Comparison of ENCODE assay signal across 11 cellular contexts in genomic region chr2:120005834-120006521, GRCh38. TPM values are rescaled to one million over a fixed set of nuclear protein-coding genes. Genes with fewer than 3 reads are reported as not detected.
DNase-seq lines count a peak whose midpoint lies in the region; ATAC-seq, FAIRE-seq and TF ChIP-seq lines count a peak whose summit lies in the region.
"Had no signal": no experiment of that assay in that cellular context is flagged by ENCODE, and none has a peak within 500 bp of the region (broad histone marks: within the 10 kb centered on the region; RNA-seq: fewer than 3 reads in every experiment).

No MANE protein-coding gene starts in this region.

- 89% methylated on average over 11 of the region's 11 CpGs; no CpG with 5 or more reads in 1 of the 2 experiments for WGBS in H1 (ENCODE audit: extremely low coverage in 1 of 2, insufficient coverage in 1 of 2, insufficient read length in 1 of 2, insufficient replicate concordance in 2 of 2, low coverage in 1 of 2, low lambda C conversion rate in 2 of 2, missing lambda C conversion rate in 1 of 2), 2 experiments

- no peak for TF ChIP-seq POLR2A in H1 (IDR thresholded peaks at IDR 0.05; ENCODE audit: control extremely low read depth in 1 of 2, low read depth in 2 of 2, low read length in 2 of 2)

- H2BK15ac ChIP-seq in H1 (ENCODE audit: low read length), result no peak overlapping the region

- no peaks in the 10 kb centered on the region; the same call in 1 of the 2 replicates for H3K79me1 ChIP-seq in H1 (ENCODE audit: low read depth, low read length)

- H3K18ac ChIP-seq in H1 (ENCODE audit: extremely low read depth, low read length), result no peak overlapping the region

- no peaks in the 10 kb centered on the region for H3K36me3 ChIP-seq in H1 (ENCODE audit: control insufficient read depth in 2 of 4, insufficient read depth in 4 of 4, low read length in 3 of 4)
- H3K36me3 ChIP-seq in Caco-2 (ENCODE audit: control insufficient read depth, insufficient read depth, low read length), result no peaks in the 10 kb centered on the region

- no peak overlapping the region for H3K14ac ChIP-seq in H1 (ENCODE audit: insufficient read length)

- BruUV-seq in Caco-2 (replicated peaks; lab: Mats Ljungman, UMichigan), result no TSS peak

- ATAC-seq in GM18909 (IDR thresholded peaks at IDR 0.05; ENCODE audit: poor library complexity, unreplicated experiment), result peak; percentile 96
- peak; percentile 95 for ATAC-seq in GM21737 (IDR thresholded peaks at IDR 0.05; ENCODE audit: unreplicated experiment)
- ATAC-seq in HG03439 (IDR thresholded peaks at IDR 0.05; ENCODE audit: unreplicated experiment), result peak; percentile 39

- no peak overlapping the region for H3K4me2 ChIP-seq in H1 (ENCODE audit: insufficient read depth in 1 of 2, low read depth in 2 of 2, low read length in 2 of 2)

- no peak overlapping the region for H3K4me3 ChIP-seq in H1 (ENCODE audit: extremely low read depth in 1 of 4, insufficient read depth in 2 of 4, low read depth in 3 of 4, low read length in 4 of 4)
- H3K4me3 ChIP-seq in Caco-2 (ENCODE audit: low read depth, low read length), result no peak overlapping the region
- H3K4me3 ChIP-seq in foreskin fibroblast (ENCODE audit: low read depth in 1 of 2, low read length in 2 of 2), result no peak overlapping the region

- H3K4me1 ChIP-seq in H1 (replicated peaks in 1 of 4; ENCODE audit: control insufficient read depth in 3 of 4, insufficient read depth in 4 of 4, low read length in 3 of 4) (no peaks in the 10 kb centered on the region), Caco-2 (no peaks in the 10 kb centered on the region)

- no peak overlapping the region for H3K56ac ChIP-seq in H1 (replicated peaks; ENCODE audit: insufficient read length, low read depth, low read length)

- FAIRE-seq in H1 (lab: Jason Lieb, UNC), result no peak

- H3K27me3 ChIP-seq in H1 (replicated peaks in 1 of 4; ENCODE audit: control insufficient read depth in 3 of 4, extremely low read depth in 1 of 4, insufficient read depth in 3 of 4, low read length in 3 of 4) (no peaks in the 10 kb centered on the region), Caco-2 (replicated peaks; ENCODE audit: control insufficient read depth, insufficient read depth, low read length) (no peaks in the 10 kb centered on the region)

- H2AK5ac ChIP-seq in H1 (ENCODE audit: low read depth, low read length), result no peak overlapping the region

- no peak overlapping the region for H3K27ac ChIP-seq in H1 (ENCODE audit: low read depth, low read length)

- H3K4ac ChIP-seq in H1 (replicated peaks; ENCODE audit: insufficient read length, low read depth, low read length), result no peak overlapping the region

- CTCF ChIA-PET in H1 (lab: Charles Lee; ENCODE audit: partially characterized antibody), result no interaction called here
- CTCF ChIA-PET in Caco-2 (lab: Charles Lee), result no interaction called here

- H2BK5ac ChIP-seq in H1 (ENCODE audit: low read depth, low read length), result no peak overlapping the region

- no peak for DNase-seq in H1 (ENCODE audit: low read depth in 1 of 2, low spot score in 2 of 2)
- no peak for DNase-seq in Caco-2
- DNase-seq in foreskin fibroblast, result no peak
- DNase-seq in NCI-H226, result no peak
- no peak for DNase-seq in RKO (ENCODE audit: low spot score)
- DNase-seq: cerebellar nuclear complex, head of caudate nucleus, IMR-90 had no signal

- no peaks in the 10 kb centered on the region for H4K20me1 ChIP-seq in H1 (replicated peaks in 1 of 2; ENCODE audit: control insufficient read depth in 1 of 2, insufficient read depth in 2 of 2, low read length in 2 of 2)

- no peak overlapping the region for H4K8ac ChIP-seq in H1 (ENCODE audit: extremely low read depth, insufficient read depth, low read length)

- no peak overlapping the region for H3K4me3 Mint-ChIP-seq in Caco-2 (ENCODE audit: unreplicated experiment)

- no peak overlapping the region for H3K27ac Mint-ChIP-seq in Caco-2 (ENCODE audit: unreplicated experiment)

- no peaks in the 10 kb centered on the region for H3K23me2 ChIP-seq in H1 (ENCODE audit: low read depth, low read length)

- H3K9me3 ChIP-seq in H1 (ENCODE audit: insufficient read depth in 2 of 2, low read depth in 1 of 2, low read length in 1 of 2) (no peaks in the 10 kb centered on the region), Caco-2 (no peaks in the 10 kb centered on the region)

- POLR2A ChIA-PET in H1 (lab: Charles Lee; ENCODE audit: partially characterized antibody) (interaction anchor here (1.5 kb wide), 1 partner anchor 246 kb away, joined by 3 read pairs; the partner anchor contains the start of gene PTPN4), Caco-2 (lab: Charles Lee) (no interaction called here)

- no peak for TF ChIP-seq RAD21 in H1 (IDR thresholded peaks at IDR 0.05 in 1 of 2, conservative IDR thresholded peaks at IDR 0.05 in 1 of 2; ENCODE audit: low read depth in 2 of 2, low read length in 2 of 2)

- H2BK12ac ChIP-seq in H1 (ENCODE audit: low read depth, low read length), result 0 out of 2 replicates have a peak overlapping the region, but pooled peaks have one; percentile 18

- TF ChIP-seq CTCF in H1 (IDR thresholded peaks at IDR 0.05; ENCODE audit: control extremely low read depth in 1 of 3, insufficient read depth in 1 of 3, low read depth in 1 of 3, low read length in 3 of 3) (no peak), Caco-2 (IDR thresholded peaks at IDR 0.05; ENCODE audit: insufficient read depth in 1 of 2, low read depth in 1 of 2, low read length in 1 of 2, severe bottlenecking in 1 of 2, unreplicated experiment in 1 of 2) (no peak), foreskin fibroblast (IDR thresholded peaks at IDR 0.05; ENCODE audit: low read depth, low read length) (no peak)

- no peak overlapping the region for H2AFZ ChIP-seq in H1 (ENCODE audit: low read length)

- TF ChIP-seq EP300 in H1 (IDR thresholded peaks at IDR 0.05; ENCODE audit: borderline replicate concordance in 1 of 2, low read depth in 2 of 2, low read length in 2 of 2), result no peak

- no peak overlapping the region for H3K23ac ChIP-seq in H1 (ENCODE audit: insufficient read length)

- no peaks in the 10 kb centered on the region for H3K79me2 ChIP-seq in H1 (ENCODE audit: control insufficient read depth in 1 of 2, insufficient read depth in 2 of 2, low read length in 2 of 2)

- H2BK20ac ChIP-seq in H1 (ENCODE audit: low read length), result no peak overlapping the region

- no peak overlapping the region for H4K5ac ChIP-seq in H1 (ENCODE audit: insufficient read length, low read depth, low read length)

- no peaks in the 10 kb centered on the region for H3K36me3 Mint-ChIP-seq in Caco-2 (ENCODE audit: insufficient read depth, unreplicated experiment)

- H4K91ac ChIP-seq in H1 (replicated peaks; ENCODE audit: insufficient read length, low read length), result no peak overlapping the region

- H3K9me3 Mint-ChIP-seq in Caco-2 (ENCODE audit: unreplicated experiment), result no peaks in the 10 kb centered on the region

- no peak overlapping the region for H2BK120ac ChIP-seq in H1 (replicated peaks; ENCODE audit: low read depth, low read length)

- intact Hi-C loops in Caco-2 (cut with micrococcal nuclease; ENCODE audit: unreplicated experiment), result no loop called here

- no peak overlapping the region for H3K9ac ChIP-seq in H1 (replicated peaks in 1 of 4; ENCODE audit: extremely low read depth in 1 of 4, low read depth in 3 of 4, low read length in 3 of 4)

- H3K27me3 Mint-ChIP-seq in Caco-2 (ENCODE audit: insufficient read depth, unreplicated experiment), result no peaks in the 10 kb centered on the region

- peaks cover 13% of the 10 kb centered on the region for H3K4me1 Mint-ChIP-seq in Caco-2 (ENCODE audit: low read depth, unreplicated experiment)

TF ChIP-seq in H1, 55 proteins besides CTCF, POLR2A, EP300 and RAD21 (continues in another document):
- TF ChIP-seq KDM4A (IDR thresholded peaks at IDR 0.05; ENCODE audit: low read depth, low read length, severe bottlenecking) (no peak), CBX8 (IDR thresholded peaks at IDR 0.05; ENCODE audit: borderline replicate concordance, low read depth, low read length) (no peak), YY1 (IDR thresholded peaks at IDR 0.05; ENCODE audit: low read depth, low read length) (no peak), TBP (IDR thresholded peaks at IDR 0.05; ENCODE audit: low read depth, low read length) (no peak), BRCA1 (IDR thresholded peaks at IDR 0.05; ENCODE audit: low read depth, low read length) (no peak), MAX (IDR thresholded peaks at IDR 0.05) (no peak), SAP30 (IDR thresholded peaks at IDR 0.05; ENCODE audit: insufficient read depth, insufficient replicate concordance, low read length) (no peak), NRF1 (IDR thresholded peaks at IDR 0.05; ENCODE audit: low read depth, low read length) (no peak), SP2 (IDR thresholded peaks at IDR 0.05; ENCODE audit: low read length) (no peak), USF2 (IDR thresholded peaks at IDR 0.05; ENCODE audit: low read length) (no peak), MAFK (IDR thresholded peaks at IDR 0.05; ENCODE audit: low read depth, low read length) (no peak), SRF (IDR thresholded peaks at IDR 0.05; ENCODE audit: low read depth, low read length) (no peak), CREB1 (IDR thresholded peaks at IDR 0.05) (no peak), NANOG (IDR thresholded peaks at IDR 0.05; ENCODE audit: insufficient read depth, low read depth, low read length, poor library complexity, severe bottlenecking) (no peak), GABPA (IDR thresholded peaks at IDR 0.05; ENCODE audit: borderline replicate concordance, insufficient read depth, low read length) (no peak)

RNA-seq across cellular contexts. Expression of gene EPB41L5, which starts 6.9 kb away (rescaled TPM):
- total RNA-seq in H1 (2021; fragmentation: NEBNext Ultra II Directional; extraction: Animal tissue kit (Norgen Biotek cat#: 25700)), result 29.7 and 32.3 TPM in 2 replicates
- 12.5 and 13.5 TPM in 2 replicates for polyA plus RNA-seq in H1 (2011; rRNA removed)
- 21.2 TPM for polyA plus RNA-seq in H1 (2011; cell fraction: cytosol; rRNA removed)
- 19.4 TPM for polyA plus RNA-seq in H1 (2011; cell fraction: nucleus; rRNA removed)
- polyA plus RNA-seq in H1 (2012, experiment 1 of 2), result 14.5 to 22.6 TPM (median 18.6 TPM) in 4 replicates
- polyA plus RNA-seq in H1 (2012, experiment 2 of 2), result 1.8 TPM
- 15.3 TPM for polyA plus RNA-seq in H1 (2013, experiment 1 of 2)
- 15.9 TPM for polyA plus RNA-seq in H1 (2013, experiment 2 of 2)
- polyA minus RNA-seq in H1 (2011; rRNA and poly(A)+ RNA removed), result 56.2 and 74.9 TPM in 2 replicates
- polyA minus RNA-seq in H1 (2011; cell fraction: cytosol; rRNA and poly(A)+ RNA removed), result 25.6 TPM
- 79.9 TPM for polyA minus RNA-seq in H1 (2011; cell fraction: nucleus; rRNA and poly(A)+ RNA removed)
- total RNA-seq in Caco-2 (2022), result 81.9 and 83.0 TPM in 2 replicates

Comparison
In these comparisons a context has a peak if more than half of its experiments do, and no peak if none do; other contexts are left out.
1. ATAC-seq: peak in every context shown above with its lines; median percentile 96 in GM18909; 95 in GM21737; 39 in HG03439.